Comparison of ENCODE assay signal across 8 cellular contexts in the genomic region with DNA sequence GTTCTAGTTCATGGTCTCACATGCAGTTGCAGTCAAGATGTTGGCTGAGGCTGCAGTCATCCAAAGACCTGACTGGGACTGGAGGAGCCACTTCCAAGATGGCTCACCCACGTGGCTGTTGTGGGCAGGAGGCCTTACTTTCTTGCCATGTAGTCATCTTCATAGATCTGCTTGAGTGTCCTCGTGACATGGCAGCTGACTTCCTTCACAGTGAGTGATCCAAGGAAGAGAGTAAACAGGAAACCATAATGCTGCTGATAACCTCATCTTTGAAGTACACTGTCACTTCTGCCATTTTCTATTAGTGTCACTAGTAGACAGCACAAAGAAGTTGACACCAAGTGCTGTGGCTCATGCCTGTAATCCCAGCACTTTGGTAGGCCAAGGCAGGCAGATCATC. TPM values are rescaled to one million over a fixed set of nuclear protein-coding genes. Genes with fewer than 3 reads are reported as not detected.
DNase-seq lines count a peak whose midpoint lies in the region; ATAC-seq and TF ChIP-seq lines count a peak whose summit lies in the region.

No MANE protein-coding gene starts in this region.

- H3K36me3 Mint-ChIP-seq in CD4-positive, CD25-positive, alpha-beta regulatory T cell: peaks cover 7% of the 10 kb centered on the region
- no peaks in the 10 kb centered on the region for H3K36me3 Mint-ChIP-seq in T-cell
- no peaks in the 10 kb centered on the region for H3K36me3 Mint-ChIP-seq in H9 (ENCODE audit: insufficient read depth in 1 of 3, low read depth in 3 of 3)

- no peak overlapping the region for H4K91ac ChIP-seq in H9 (ENCODE audit: insufficient read length, low read depth, low read length)

- H2BK20ac ChIP-seq in H9 (ENCODE audit: low read depth, low read length, poor library complexity, severe bottlenecking): no peak overlapping the region

- POLR2A ChIA-PET in T-cell (lab: Charles Lee): interaction anchor here in 1 of 2 donors (0.6 kb wide), 1 partner anchor 65 kb away, joined by 6 read pairs; no protein-coding TSS in a partner anchor

- H3K27me3 ChIP-seq in CD4-positive, CD25-positive, alpha-beta regulatory T cell (ENCODE audit: control insufficient read depth, insufficient read depth, low read length): no peaks in the 10 kb centered on the region
- no peaks in the 10 kb centered on the region for H3K27me3 ChIP-seq in H9 (ENCODE audit: insufficient read depth, low read length)

- DNase-seq in CD4-positive, CD25-positive, alpha-beta regulatory T cell: peak; percentile 9 to 72 (median 51)
- DNase-seq in T-cell (peak in 33 of 34 experiments; percentile 4 to 63 (median 41)), NCI-H1930 (lab: John Stamatoyannopoulos, UW) (no peak), nucleus accumbens (lab: John Stamatoyannopoulos, UW) (no peak), NCI-H1105 (lab: John Stamatoyannopoulos, UW) (no peak), H9 (no peak)
- peak; percentile 21 for DNase-seq in effector CD4-positive, alpha-beta T cell

- no peaks in the 10 kb centered on the region for H3K79me1 ChIP-seq in H9 (ENCODE audit: insufficient read depth, low read depth, low read length, poor library complexity, severe bottlenecking)

- no peaks in the 10 kb centered on the region for H4K20me1 ChIP-seq in H9 (ENCODE audit: control insufficient read depth, insufficient read depth, insufficient read length)

- H3K36me3 ChIP-seq in CD4-positive, CD25-positive, alpha-beta regulatory T cell (ENCODE audit: control insufficient read depth, insufficient read depth, low read length): no peaks in the 10 kb centered on the region

- no peak overlapping the region for H3K9ac ChIP-seq in H9 (ENCODE audit: extremely low read depth, insufficient read length, low read length)

- no peak overlapping the region for H3K4ac ChIP-seq in H9 (ENCODE audit: low read depth, low read length)

- no peak for TF ChIP-seq CTCF in H9 (conservative IDR thresholded peaks at IDR 0.05)

- H2AFZ ChIP-seq in H9 (ENCODE audit: low read length): no peak overlapping the region

- no peaks in the 10 kb centered on the region for H3K23me2 ChIP-seq in H9 (ENCODE audit: insufficient read length, low read depth, low read length, poor library complexity, severe bottlenecking)

- H3K4me2 ChIP-seq in H9 (ENCODE audit: insufficient read depth, insufficient read length, low read length): no peak overlapping the region

- no peak overlapping the region for H3T11ph ChIP-seq in H9 (ENCODE audit: low read length)

- no peaks in the 10 kb centered on the region for H3K9me3 ChIP-seq in CD4-positive, CD25-positive, alpha-beta regulatory T cell (ENCODE audit: control insufficient read depth in 2 of 2, low read length in 2 of 2)
- H3K9me3 ChIP-seq in H9 (ENCODE audit: control insufficient read depth, low read depth, low read length): no peaks in the 10 kb centered on the region

- H3K4me1 Mint-ChIP-seq in CD4-positive, CD25-positive, alpha-beta regulatory T cell: peaks cover 27 to 47% (median 32%) of the 10 kb centered on the region in 4 donors
- H3K4me1 Mint-ChIP-seq in T-cell (peaks cover 22 to 47% (median 38%) of the 10 kb centered on the region in 3 donors), H9 (no peaks in the 10 kb centered on the region)

- no peak overlapping the region for H2AK5ac ChIP-seq in H9 (ENCODE audit: insufficient read length, low read length)

- H3K18ac ChIP-seq in H9 (ENCODE audit: insufficient read length, low read depth, low read length): no peak overlapping the region

- H3K79me2 ChIP-seq in H9 (ENCODE audit: insufficient read depth, low read length): no peaks in the 10 kb centered on the region

- no CpG with 5 or more reads among the region's 2 CpGs for WGBS in H9 (ENCODE audit: extremely low coverage, insufficient read length, low lambda C conversion rate)

- peaks cover 12% of the 10 kb centered on the region for H3K4me1 ChIP-seq in CD4-positive, CD25-positive, alpha-beta regulatory T cell (ENCODE audit: control insufficient read depth, insufficient read depth, low read length, poor library complexity, severe bottlenecking)
- H3K4me1 ChIP-seq in H9 (ENCODE audit: insufficient read depth, low read length): no peaks in the 10 kb centered on the region

- H2BK12ac ChIP-seq in H9 (ENCODE audit: insufficient read length, low read depth, low read length): no peak overlapping the region

- H2BK120ac ChIP-seq in H9 (ENCODE audit: low read depth, low read length, poor library complexity, severe bottlenecking): no peak overlapping the region

- peak overlapping the region in 2 of 4 donors; percentile 24 to 70 for H3K4me3 Mint-ChIP-seq in CD4-positive, CD25-positive, alpha-beta regulatory T cell
- H3K4me3 Mint-ChIP-seq in T-cell: no peak overlapping the region
- H3K4me3 Mint-ChIP-seq in H9: no peak overlapping the region

- H4K5ac ChIP-seq in H9 (ENCODE audit: insufficient read length, low read depth, low read length): no peak overlapping the region

- peaks cover 0 to 4% (median 0%) of the 10 kb centered on the region in 7 donors for H3K9me3 Mint-ChIP-seq in CD4-positive, CD25-positive, alpha-beta regulatory T cell
- H3K9me3 Mint-ChIP-seq in T-cell: peaks cover 0 to 5% (median 0%) of the 10 kb centered on the region in 3 donors
- H3K9me3 Mint-ChIP-seq in H9: no peaks in the 10 kb centered on the region; a peak in 1 of 5 replicates

- H3K27ac Mint-ChIP-seq in CD4-positive, CD25-positive, alpha-beta regulatory T cell: peak overlapping the region in 2 of 3 donors; percentile 75 to 82
- H3K27ac Mint-ChIP-seq in T-cell (peak overlapping the region; percentile 86 to 89), H9 (no peak overlapping the region)

- no peak overlapping the region for H2BK5ac ChIP-seq in H9 (ENCODE audit: insufficient read length, low read length)

- H2BK15ac ChIP-seq in H9 (ENCODE audit: low read depth, low read length): no peak overlapping the region

- ATAC-seq in CD4-positive, CD25-positive, alpha-beta regulatory T cell (ENCODE audit: low read depth in 2 of 2): peak; percentile 85 to 86
- peak; percentile 64 for ATAC-seq in GM21447 (IDR thresholded peaks at IDR 0.05; ENCODE audit: unreplicated experiment)
- peak; percentile 81 to 96 (median 91) for ATAC-seq in T-cell (replicated peaks in 1 of 4)

- H3K56ac ChIP-seq in H9 (ENCODE audit: insufficient read length, low read depth, low read length): no peak overlapping the region

- H4K8ac ChIP-seq in H9 (replicated peaks; ENCODE audit: insufficient read length, low read depth, low read length): no peak overlapping the region

- H3K23ac ChIP-seq in H9 (ENCODE audit: insufficient read length, low read depth, low read length): no peak overlapping the region

- no peak overlapping the region for H3K27ac ChIP-seq in CD4-positive, CD25-positive, alpha-beta regulatory T cell (ENCODE audit: insufficient read depth, low read length, poor library complexity, severe bottlenecking)
- H3K27ac ChIP-seq in H9 (ENCODE audit: insufficient read length, low read depth, low read length): no peak overlapping the region

- CTCF ChIA-PET in T-cell (lab: Charles Lee): no interaction called here

- H3K4me3 ChIP-seq in CD4-positive, CD25-positive, alpha-beta regulatory T cell (ENCODE audit: low read depth, low read length): peak overlapping the region; percentile 7

- H3K14ac ChIP-seq in H9 (ENCODE audit: insufficient read depth, low read length): no peak overlapping the region

- H3K27me3 Mint-ChIP-seq in CD4-positive, CD25-positive, alpha-beta regulatory T cell: no peaks in the 10 kb centered on the region
- H3K27me3 Mint-ChIP-seq in T-cell (no peaks in the 10 kb centered on the region), H9 (ENCODE audit: low read depth) (no peaks in the 10 kb centered on the region)

RNA-seq across cellular contexts. Expression of a gene that starts 40.1 kb away (rescaled TPM):
- total RNA-seq in CD4-positive, CD25-positive, alpha-beta regulatory T cell: 119 TPM
- polyA plus RNA-seq in CD4-positive, CD25-positive, alpha-beta regulatory T cell: 10 to 100 TPM; 47.7 to 66.7 (median 49.5) TPM
- 10 to 100 TPM; 52.5 to 81.9 (median 66.0) TPM for total RNA-seq in T-cell
- 75.7 and 75.9 TPM in 2 replicates for total RNA-seq in H9 (2021)

Comparison
In these comparisons a context has a peak if more than half of its experiments do, and no peak if none do; other contexts are left out.
1. DNase-seq: peak in CD4-positive, CD25-positive, alpha-beta regulatory T cell (3 of 3), T-cell (33 of 34) and effector CD4-positive, alpha-beta T cell (single experiment); none in NCI-H1930 (0 of 2), nucleus accumbens (0 of 56), NCI-H1105 (single experiment) and H9 (single experiment).
2. H3K27ac Mint-ChIP-seq: peak in CD4-positive, CD25-positive, alpha-beta regulatory T cell (2 of 3) and T-cell (2 of 2); none in H9 (0 of 3).
3. Peak in every context shown above with its lines, with median percentiles within 50 percentile points of each other: ATAC-seq.